ENCODE assay signal across 7 cellular contexts in the genomic region with DNA sequence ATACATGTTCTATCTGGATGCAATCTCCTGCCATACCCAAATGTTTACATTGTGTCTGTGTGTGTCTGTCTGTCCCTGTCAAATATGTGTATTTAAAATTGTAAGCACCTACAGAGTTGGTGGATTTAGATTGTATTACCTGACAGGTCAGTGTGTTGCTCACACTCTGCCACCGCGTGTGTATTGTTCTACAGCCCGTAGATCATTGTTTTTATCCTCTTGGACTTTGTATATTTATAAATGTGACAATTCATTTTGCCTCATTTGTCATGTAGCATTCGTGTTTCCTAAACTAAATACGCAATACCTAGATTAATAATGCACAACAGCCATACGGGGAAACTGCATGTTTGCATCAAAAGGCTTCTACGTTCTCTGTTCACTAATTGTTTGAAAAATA. TPM values are rescaled to one million over a fixed set of nuclear protein-coding genes. Genes with fewer than 3 reads are reported as not detected.
A peak's percentile ranks its signal among the peaks of the same experiment; 100 is the strongest.
DNase-seq lines count a peak whose midpoint lies in the region; ATAC-seq and TF ChIP-seq lines count a peak whose summit lies in the region.

No MANE protein-coding gene starts in this region.

- H2AFZ ChIP-seq in HCT116 (ENCODE audit: low read depth, low read length, poor library complexity, severe bottlenecking), result no peak overlapping the region

- H3K27me3 Mint-ChIP-seq in activated CD4-positive, alpha-beta memory T cell treated with anti-CD3 and anti-CD28 coated beads for 36 hours, result no peaks in the 10 kb centered on the region

- H3K36me3 Mint-ChIP-seq in activated CD4-positive, alpha-beta memory T cell treated with anti-CD3 and anti-CD28 coated beads for 36 hours, result peaks cover 2% of the 10 kb centered on the region

- peak overlapping the region; percentile 90 for H3K4me3 Mint-ChIP-seq in activated CD4-positive, alpha-beta memory T cell treated with anti-CD3 and anti-CD28 coated beads for 36 hours

- no peaks in the 10 kb centered on the region for H3K9me3 Mint-ChIP-seq in activated CD4-positive, alpha-beta memory T cell treated with anti-CD3 and anti-CD28 coated beads for 36 hours

- ATAC-seq in HCT116 (no peak), omental fat pad (ENCODE audit: low FRiP score) (no peak)

- POLR2A ChIA-PET in HCT116 (lab: Charles Lee), result no interaction called here
- POLR2A ChIA-PET in activated CD4-positive, alpha-beta memory T cell treated with anti-CD3 and anti-CD28 coated beads for 36 hours (lab: Charles Lee), result interaction anchor here (1.1 to 1.8 kb wide), 2 partner anchors 29 to 162 kb away, joined by 3 to 11 read pairs; partner anchors contain the start of gene RWDD3

- H3K27ac Mint-ChIP-seq in activated CD4-positive, alpha-beta memory T cell treated with anti-CD3 and anti-CD28 coated beads for 36 hours, result peak overlapping the region; percentile 92

- H3K27me3 ChIP-seq in HCT116 (ENCODE audit: insufficient read depth, low read length), result no peaks in the 10 kb centered on the region
- H3K27me3 ChIP-seq in iPS-18a (ENCODE audit: control insufficient read depth, insufficient read depth, low read length), result no peaks in the 10 kb centered on the region
- no peaks in the 10 kb centered on the region for H3K27me3 ChIP-seq in stomach

- H3K4me1 Mint-ChIP-seq in activated CD4-positive, alpha-beta memory T cell treated with anti-CD3 and anti-CD28 coated beads for 36 hours (ENCODE audit: low read depth), result peaks cover 14% of the 10 kb centered on the region

- TF ChIP-seq POLR2A in HCT116 (IDR thresholded peaks at IDR 0.05; ENCODE audit: borderline replicate concordance, extremely low read depth, insufficient read depth, insufficient read length) (no peak), stomach (IDR thresholded peaks at IDR 0.05) (no peak)

- peak overlapping the region; percentile 74 for H3K27ac ChIP-seq in HCT116 (ENCODE audit: low read depth, low read length)
- no peak overlapping the region for H3K27ac ChIP-seq in iPS-18a (ENCODE audit: low read length)
- H3K27ac ChIP-seq in stomach, result peak overlapping the region in 4 of 5 donors; percentile 84 to 95 (median 93)

- no peaks in the 10 kb centered on the region for H4K20me1 ChIP-seq in HCT116 (ENCODE audit: insufficient read depth)

- H3K9me2 ChIP-seq in HCT116 (ENCODE audit: insufficient read depth), result no peaks in the 10 kb centered on the region

- RAD21 ChIA-PET in HCT116 (lab: Charles Lee; ENCODE audit: low non-redundant PET in 1 of 2, low total read pairs in 2 of 2, uncharacterized antibody in 2 of 2, unreplicated experiment in 2 of 2), result interaction anchor here (0.6 to 1.4 kb wide), 2 partner anchors 16 to 162 kb away, joined by 3 to 8 read pairs; partner anchors contain the start of gene RWDD3 (in 1 of the 2)

- no peak for TF ChIP-seq EP300 in stomach (IDR thresholded peaks at IDR 0.05)

- CTCF ChIA-PET in HCT116 (lab: Charles Lee), result interaction anchor here (0.9 to 2.2 kb wide), 3 partner anchors 13 to 162 kb away, joined by 3 to 25 read pairs (median 15); partner anchors contain the start of genes RWDD3 and TLCD4
- CTCF ChIA-PET in activated CD4-positive, alpha-beta memory T cell treated with anti-CD3 and anti-CD28 coated beads for 36 hours (lab: Charles Lee), result interaction anchor here (0.7 to 4.3 kb wide), 5 partner anchors 13 to 218 kb away, joined by 3 to 33 read pairs (median 3); no protein-coding TSS in a partner anchor

- TSS peak; percentile 77 for BruUV-seq in HCT116 (replicated peaks; lab: Mats Ljungman, UMichigan)

- H3K9ac ChIP-seq in HCT116 (ENCODE audit: low read length) (peak overlapping the region; percentile 60), iPS-18a (ENCODE audit: low read length) (peak overlapping the region; percentile 14)

- TF ChIP-seq CTCF in HCT116 (IDR thresholded peaks at IDR 0.05 in 2 of 3, conservative IDR thresholded peaks at IDR 0.05 in 1 of 3; ENCODE audit: borderline replicate concordance in 1 of 3, insufficient read depth in 1 of 3, low read depth in 2 of 3, low read length in 2 of 3) (no peak), stomach (IDR thresholded peaks at IDR 0.05) (no peak), omental fat pad (IDR thresholded peaks at IDR 0.05) (no peak)

- H3K4me3 ChIP-seq in HCT116 (replicated peaks in 1 of 2; ENCODE audit: low read depth in 1 of 2, low read length in 2 of 2) (peak overlapping the region; percentile 78 to 88), iPS-18a (ENCODE audit: low read length) (peak overlapping the region; percentile 98), stomach (peak overlapping the region; percentile 60 to 71 (median 66))

- 4 to 9% (median 5%) methylated on average over 7 of the region's 7 CpGs for WGBS in stomach, 5 donors

- no peaks in the 10 kb centered on the region for H3K9me3 ChIP-seq in HCT116 (ENCODE audit: control insufficient read depth in 1 of 2, insufficient read depth in 1 of 2, low read depth in 1 of 2, low read length in 2 of 2)
- no peaks in the 10 kb centered on the region for H3K9me3 ChIP-seq in iPS-18a (ENCODE audit: control insufficient read depth, low read depth, low read length)
- H3K9me3 ChIP-seq in stomach, result no peaks in the 10 kb centered on the region

- intact Hi-C loops in HCT116 (cut with micrococcal nuclease) (no loop called here), stomach (cut with DNase I; ENCODE audit: low total_unique reads) (no loop called here)
- intact Hi-C loops in activated CD4-positive, alpha-beta memory T cell treated with anti-CD3 and anti-CD28 coated beads for 36 hours (cut with micrococcal nuclease), result loop anchor here (1.0 to 5.0 kb wide), 4 partner anchors 45 to 1650 kb away; partner anchors contain the start of genes ABCD3, PTBP2, RWDD3 and TLCD4

- H3K4me2 ChIP-seq in HCT116 (ENCODE audit: low read length), result peak overlapping the region; percentile 73

- no peaks in the 10 kb centered on the region for H3K79me2 ChIP-seq in HCT116 (ENCODE audit: insufficient read depth, low read length)

- TF ChIP-seq RAD21 in HCT116 (IDR thresholded peaks at IDR 0.05; ENCODE audit: low read depth), result no peak

- DNase-seq in HCT116 (ENCODE audit: low read depth, low spot score), result no peak
- no peak for DNase-seq in activated CD4-positive, alpha-beta memory T cell treated with anti-CD3 and anti-CD28 coated beads for 36 hours
- no peak for DNase-seq in stomach
- DNase-seq in ureter (ENCODE audit: low spot score), result no peak
- no peak for DNase-seq in NK-92 (lab: John Stamatoyannopoulos, UW; ENCODE audit: unreplicated experiment)
- DNase-seq in omental fat pad (ENCODE audit: low spot score), result no peak

- H3K36me3 ChIP-seq in HCT116 (ENCODE audit: control insufficient read depth in 1 of 2, insufficient read depth in 2 of 2, low read length in 2 of 2) (no peaks in the 10 kb centered on the region), iPS-18a (ENCODE audit: control insufficient read depth, low read depth, low read length) (no peaks in the 10 kb centered on the region), stomach (no peaks in the 10 kb centered on the region)

- H3K4me1 ChIP-seq in HCT116 (ENCODE audit: control insufficient read depth in 1 of 2, insufficient read depth in 2 of 2, low read length in 2 of 2) (peaks cover 0 to 12% of the 10 kb centered on the region in 2 experiments; a peak in 2 of 4 replicates), iPS-18a (ENCODE audit: control insufficient read depth, low read depth, low read length) (peaks cover 5% of the 10 kb centered on the region), stomach (peaks cover 5 to 21% (median 14%) of the 10 kb centered on the region in 4 donors)

TF ChIP-seq in HCT116, 20 proteins besides CTCF, POLR2A, EP300 and RAD21 (continues in another document):
- TF ChIP-seq CBX3 (IDR thresholded peaks at IDR 0.05; ENCODE audit: low read depth), result no peak
- TF ChIP-seq TCF7L2 (IDR thresholded peaks at IDR 0.05; ENCODE audit: borderline replicate concordance, extremely low read depth, insufficient read depth, insufficient read length), result no peak
- TF ChIP-seq CEBPB (IDR thresholded peaks at IDR 0.05; ENCODE audit: low read depth), result no peak
- no peak for TF ChIP-seq EGR1 (IDR thresholded peaks at IDR 0.05; ENCODE audit: low read depth)
- no peak for TF ChIP-seq ZNF274 (IDR thresholded peaks at IDR 0.05; ENCODE audit: low read depth, low read length)
- TF ChIP-seq POLR2AphosphoS5 (IDR thresholded peaks at IDR 0.05; ENCODE audit: low read depth, low read length), result no peak
- no peak for TF ChIP-seq FOSL1 (IDR thresholded peaks at IDR 0.05; ENCODE audit: low read depth)

RNA-seq across cellular contexts. Expression of gene ALG14, which starts 0.6 kb away (rescaled TPM):
- total RNA-seq in HCT116 (2021; ENCODE audit: unreplicated experiment), result 5.7 TPM
- 3.0 and 5.0 TPM in 2 replicates for polyA plus RNA-seq in HCT116 (2012)
- total RNA-seq in activated CD4-positive, alpha-beta memory T cell treated with anti-CD3 and anti-CD28 coated beads for 36 hours, result 1 to 10 TPM; 4.3 to 4.4 TPM
- total RNA-seq in stomach, result 1 to 10 TPM in 1 of 5 donors, under 1 TPM in 3, not detected in 1; under 0.01 to 3.5 (median 0.58) TPM
- 1 to 10 TPM; 1.1 to 1.5 (median 1.1) TPM for polyA plus RNA-seq in stomach
- total RNA-seq in ureter, result 12.6 TPM
- total RNA-seq in omental fat pad, result 1 to 10 TPM in 3 of 4 donors, under 1 TPM in 1; 0.79 to 2.8 (median 1.4) TPM

RNA-seq across cellular contexts. Expression of gene TLCD4, which starts 45.0 kb away (rescaled TPM):
- total RNA-seq in HCT116 (2021; ENCODE audit: unreplicated experiment) (12.1 TPM), stomach (10 to 100 TPM in 4 of 5 donors, 1 to 10 TPM in 1; 2.6 to 20.1 (median 14.0) TPM), ureter (18.2 TPM), omental fat pad (10 to 100 TPM in 1 of 4 donors, 1 to 10 TPM in 3; 3.7 to 18.5 (median 6.1) TPM)
- 1.1 and 1.8 TPM in 2 replicates for polyA plus RNA-seq in HCT116 (2012)
- under 1 TPM; 0.15 to 0.21 TPM for total RNA-seq in activated CD4-positive, alpha-beta memory T cell treated with anti-CD3 and anti-CD28 coated beads for 36 hours
- polyA plus RNA-seq in stomach, result 1 to 10 TPM; 1.6 to 3.2 (median 2.2) TPM
